In genomic region chr4:142406917-142407501, GRCh38 we compare ENCODE assay signal across 1 cellular context.
TF ChIP-seq lines count a peak whose summit lies in the region.

No MANE protein-coding gene starts in this region.

TF ChIP-seq in GM23338, 12 proteins besides CTCF, POLR2A, EP300 and RAD21 (continued from another document):
- no peak for TF ChIP-seq ZNF462 (CRISPR knock-in tag; IDR thresholded peaks at IDR 0.05)
- no peak for TF ChIP-seq EZH2 (IDR thresholded peaks at IDR 0.05; ENCODE audit: low read depth, unreplicated experiment)
- no peak for TF ChIP-seq POLR2AphosphoS5 (IDR thresholded peaks at IDR 0.05; ENCODE audit: low read depth)
